ENCODE assay signal across 21 cellular contexts in genomic region chr7:46942574-46942973, GRCh38.
"Had no signal": no experiment of that assay in that cellular context is flagged by ENCODE, and none has a peak within 500 bp of the region (broad histone marks: within the 10 kb centered on the region; RNA-seq: fewer than 3 reads in every experiment).

No MANE protein-coding gene starts in this region.

- H3K9me3 ChIP-seq: MG63, SK-N-SH had no signal

- H3K4me3 ChIP-seq: MG63 had no signal

- H3K4me2 ChIP-seq: SK-N-SH had no signal

- FAIRE-seq: RCC 7860 had no signal

- DNase-seq: IMR-90, Karpas-422, KG1, MG63, NCI-H1092, NCI-H1105 treated with DMSO at 0.1 percent for 48 hours, NCI-H1417 treated with DMSO at 0.1 percent for 48 hours, NCI-H146, NCI-H1694 treated with DMSO at 0.1 percent for 48 hours, NCI-H1930, NCI-H2081, NCI-H2107, NCI-H2227 treated with DMSO at 0.1 percent for 48 hours, NCI-H524 treated with DMSO at 0.1 percent for 48 hours, NCI-H69, NCI-H774, RPMI8226, SHP77, SK-N-SH, SW 1271 had no signal

- H3K36me3 ChIP-seq: MG63 had no signal

- H3K27me3 ChIP-seq: MG63 had no signal

- H3K9ac ChIP-seq: SK-N-SH had no signal
